ENCODE assay signal across 23 cellular contexts in the genomic region with DNA sequence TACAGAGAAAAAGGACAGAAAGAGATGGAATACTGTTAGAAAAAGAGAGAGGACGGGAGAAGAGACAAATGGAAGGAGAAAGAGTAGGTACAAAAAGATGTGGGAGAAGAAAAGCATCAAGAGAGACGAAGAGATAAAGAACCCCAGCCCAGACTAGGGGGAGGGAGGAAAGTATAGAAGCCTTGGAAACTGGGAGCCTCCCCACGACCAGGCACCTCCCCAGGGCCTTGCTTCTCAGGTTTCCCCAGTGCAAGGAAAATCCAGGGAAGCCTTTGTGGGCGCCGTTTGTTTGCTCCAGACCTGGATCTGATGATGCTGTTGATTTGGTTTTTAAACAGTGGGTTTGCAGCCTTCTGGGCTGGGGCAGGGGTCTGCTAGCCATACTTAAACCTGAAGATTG. TPM values are rescaled to one million over a fixed set of nuclear protein-coding genes. Genes with fewer than 3 reads are reported as not detected.
"Had no signal": no experiment of that assay in that cellular context is flagged by ENCODE, and none has a peak within 500 bp of the region (broad histone marks: within the 10 kb centered on the region; RNA-seq: fewer than 3 reads in every experiment).

No MANE protein-coding gene starts in this region.

- H3K27ac Mint-ChIP-seq: activated CD4-positive, alpha-beta memory T cell treated with anti-CD3 and anti-CD28 coated beads for 36 hours; activated CD8-positive, alpha-beta memory T cell treated with anti-CD3 and anti-CD28 coated beads, Interleukin-2, amount 10 ng/mL, durations not matched to agents 7 days and 5 days; naive thymus-derived CD8-positive, alpha-beta T cell; stimulated activated naive B cell treated with anti-CD40 and anti-IgM and Interleukin-4, amounts not matched to agents 10 μg/mL and 1 μg/mL and 100 μg/mL, for 72 hours had no signal

- H3K9me3 ChIP-seq: heart right ventricle, prostate gland, tibial artery had no signal

- DNase-seq: activated CD4-positive, alpha-beta memory T cell treated with anti-CD3 and anti-CD28 coated beads for 36 hours; activated CD4-positive, alpha-beta T cell treated with anti-CD3 and anti-CD28 coated beads for 1 hour; activated CD8-positive, alpha-beta memory T cell treated with anti-CD3 and anti-CD28 coated beads, Interleukin-2, amount 10 ng/mL, durations not matched to agents 7 days and 5 days; activated T-cell treated with anti-CD3 and anti-CD28 coated beads, Interleukin-2, amount 50 U/mL, for 4 hours; aorta; cerebellar nuclear complex; effector memory CD4-positive, alpha-beta T cell; heart right ventricle; naive thymus-derived CD8-positive, alpha-beta T cell; occipital lobe; right cardiac atrium; stimulated activated CD4-positive, alpha-beta T cell treated with anti-CD3 and anti-CD28 coated beads, Interleukin-15, amount 100 ng/mL, for 24 hours; stimulated activated CD4-positive, alpha-beta T cell treated with anti-CD3 and anti-CD28 coated beads, Interleukin-4, amount 100 ng/mL, for 1 hour; stimulated activated naive B cell treated with anti-CD40 and anti-IgM and Interleukin-4, amounts not matched to agents 10 μg/mL and 1 μg/mL and 100 μg/mL, for 72 hours; T-helper 1 cell; tibial artery had no signal

- H3K36me3 Mint-ChIP-seq: activated CD4-positive, alpha-beta memory T cell treated with anti-CD3 and anti-CD28 coated beads for 36 hours; activated CD8-positive, alpha-beta memory T cell treated with anti-CD3 and anti-CD28 coated beads, Interleukin-2, amount 10 ng/mL, durations not matched to agents 7 days and 5 days; naive thymus-derived CD8-positive, alpha-beta T cell had no signal

- H3K4me3 Mint-ChIP-seq: activated CD4-positive, alpha-beta memory T cell treated with anti-CD3 and anti-CD28 coated beads for 36 hours had no signal

- H3K27ac ChIP-seq: prostate gland, VCaP had no signal

- H3K4me3 ChIP-seq: prostate gland had no signal

- H3K4me1 ChIP-seq: prostate gland had no signal

- H3K36me3 ChIP-seq: heart right ventricle, prostate gland, tibial artery had no signal

- ATAC-seq: activated CD8-positive, alpha-beta memory T cell treated with anti-CD3 and anti-CD28 coated beads, Interleukin-2, amount 10 ng/mL, durations not matched to agents 7 days and 5 days; activated T-cell treated with anti-CD3 and anti-CD28 coated beads, Interleukin-2, amount 50 U/mL, for 4 hours; heart right ventricle; left lobe of liver; naive thymus-derived CD8-positive, alpha-beta T cell; right cardiac atrium; stimulated activated naive B cell treated with anti-CD40 and anti-IgM and Interleukin-4, amounts not matched to agents 10 μg/mL and 1 μg/mL and 100 μg/mL, for 72 hours had no signal

- H3K9me3 Mint-ChIP-seq: activated CD4-positive, alpha-beta memory T cell treated with anti-CD3 and anti-CD28 coated beads for 36 hours; activated T-cell treated with anti-CD3 and anti-CD28 coated beads, Interleukin-2, amount 50 U/mL, for 4 hours; naive thymus-derived CD8-positive, alpha-beta T cell; stimulated activated naive B cell treated with anti-CD40 and anti-IgM and Interleukin-4, amounts not matched to agents 10 μg/mL and 1 μg/mL and 100 μg/mL, for 72 hours had no signal

RNA-seq across cellular contexts. Expression of gene ALX3, which starts 15.2 kb away (rescaled TPM):
- total RNA-seq: activated CD4-positive, alpha-beta memory T cell treated with anti-CD3 and anti-CD28 coated beads for 36 hours; activated CD8-positive, alpha-beta memory T cell treated with anti-CD3 and anti-CD28 coated beads, Interleukin-2, amount 10 ng/mL, durations not matched to agents 7 days and 5 days; activated T-cell treated with anti-CD3 and anti-CD28 coated beads, Interleukin-2, amount 50 U/mL, for 4 hours; aorta; epithelial cell of proximal tubule; heart right ventricle; left lobe of liver; lung microvascular endothelial cell; mononuclear cell; naive thymus-derived CD8-positive, alpha-beta T cell; right cardiac atrium; subcutaneous adipose tissue had no signal

RNA-seq across cellular contexts. Expression of gene UBL4B, which starts 26.6 kb away (rescaled TPM):
- total RNA-seq: activated CD4-positive, alpha-beta memory T cell treated with anti-CD3 and anti-CD28 coated beads for 36 hours; activated CD8-positive, alpha-beta memory T cell treated with anti-CD3 and anti-CD28 coated beads, Interleukin-2, amount 10 ng/mL, durations not matched to agents 7 days and 5 days; activated T-cell treated with anti-CD3 and anti-CD28 coated beads, Interleukin-2, amount 50 U/mL, for 4 hours; aorta; epithelial cell of proximal tubule; heart right ventricle; left lobe of liver; lung microvascular endothelial cell; mononuclear cell; naive thymus-derived CD8-positive, alpha-beta T cell; occipital lobe; right cardiac atrium had no signal
